Comparison of ENCODE assay signal across 3 cellular contexts in genomic region chr15:71680079-71680461, GRCh38.
TF ChIP-seq lines count a peak whose summit lies in the region.

No MANE protein-coding gene starts in this region.

TF ChIP-seq in A549, 52 proteins besides CTCF, POLR2A, EP300 and RAD21 (continued from another document):
- TF ChIP-seq ELK1 (IDR thresholded peaks at IDR 0.05; ENCODE audit: low read depth, low read length), result no peak
- TF ChIP-seq JUN (IDR thresholded peaks at IDR 0.05), result no peak
- no peak for TF ChIP-seq KDM5A (IDR thresholded peaks at IDR 0.05)
- TF ChIP-seq HOXA7 (CRISPR knock-in tag; IDR thresholded peaks at IDR 0.05), result no peak
- TF ChIP-seq JUNB (IDR thresholded peaks at IDR 0.05), result no peak
- TF ChIP-seq MAZ (IDR thresholded peaks at IDR 0.05; ENCODE audit: borderline replicate concordance, low read depth, low read length), result no peak
- TF ChIP-seq NR3C1 (IDR thresholded peaks at IDR 0.05), result no peak
- TF ChIP-seq SREBF2 (IDR thresholded peaks at IDR 0.05), result no peak
- no peak for TF ChIP-seq CHD4 (IDR thresholded peaks at IDR 0.05; ENCODE audit: borderline replicate concordance)
- no peak for TF ChIP-seq FOXS1 (CRISPR knock-in tag; IDR thresholded peaks at IDR 0.05)
- TF ChIP-seq SMC3 (IDR thresholded peaks at IDR 0.05), result no peak
- no peak for TF ChIP-seq KDM1A (IDR thresholded peaks at IDR 0.05; ENCODE audit: low read depth)
- no peak for TF ChIP-seq RARB (CRISPR knock-in tag; IDR thresholded peaks at IDR 0.05)
- no peak for TF ChIP-seq GATA3 (IDR thresholded peaks at IDR 0.05; ENCODE audit: borderline replicate concordance)
- TF ChIP-seq EHF (CRISPR knock-in tag; IDR thresholded peaks at IDR 0.05), result no peak
- no peak for TF ChIP-seq REST (IDR thresholded peaks at IDR 0.05)

TF ChIP-seq in HEK293, 187 proteins besides CTCF, POLR2A, EP300 and RAD21 (continued from another document):
- peak; percentile 29; the same call in 1 of the 2 replicates for TF ChIP-seq PRDM6 (tag by site-specific recombination; IDR thresholded peaks at IDR 0.05)
- no peak for TF ChIP-seq ZNF560 (tag by site-specific recombination; IDR thresholded peaks at IDR 0.05; ENCODE audit: borderline replicate concordance)

TF ChIP-seq in H1, 55 proteins besides CTCF, POLR2A, EP300 and RAD21 (continued from another document):
- TF ChIP-seq CHD7 (IDR thresholded peaks at IDR 0.05; ENCODE audit: insufficient replicate concordance, low read length), result no peak
